ENCODE assay signal across 8 cellular contexts in the genomic region with DNA sequence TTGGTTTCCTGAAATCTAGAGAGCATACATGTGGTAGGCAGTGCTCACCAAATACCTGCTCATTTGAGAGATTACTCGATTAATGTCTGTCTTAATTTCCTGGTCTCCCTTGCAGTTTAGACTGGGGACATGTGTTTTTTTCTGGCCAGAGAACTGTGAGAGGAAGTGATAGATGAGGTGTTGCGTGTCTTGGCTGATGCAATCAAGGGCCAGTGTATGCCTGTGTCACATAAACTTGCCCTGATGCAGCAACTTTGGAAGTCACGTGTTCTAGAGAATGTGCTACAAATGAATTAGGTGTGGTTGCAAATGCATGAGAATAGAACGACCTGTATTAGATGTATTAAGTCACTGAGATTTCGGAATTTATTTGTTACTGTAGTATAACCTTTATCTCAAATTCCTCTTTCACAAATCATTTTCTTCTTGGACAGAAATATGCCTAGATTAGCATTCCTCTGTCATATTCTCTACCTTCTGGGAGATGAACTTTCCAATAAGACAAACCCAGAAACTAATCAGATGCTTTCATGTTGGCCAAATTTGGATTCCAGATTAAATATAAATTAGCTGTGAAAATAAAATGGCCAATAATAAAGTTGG. TPM values are rescaled to one million over a fixed set of nuclear protein-coding genes. Genes with fewer than 3 reads are reported as not detected.
DNase-seq lines count a peak whose midpoint lies in the region; ATAC-seq, FAIRE-seq and TF ChIP-seq lines count a peak whose summit lies in the region.

No MANE protein-coding gene starts in this region.

- H3K4me3 Mint-ChIP-seq in activated naive CD4-positive, alpha-beta T cell treated with anti-CD3 and anti-CD28 coated beads, Interleukin-2, amount 10 ng/mL, durations not matched to agents 7 days and 5 days = no peak overlapping the region
- H3K4me3 Mint-ChIP-seq in osteocyte (ENCODE audit: unreplicated experiment) = no peak overlapping the region

- DNase-seq in A673 (ENCODE audit: low spot score) = no peak
- DNase-seq in HT1080 (ENCODE audit: low read depth) = peak; percentile 86
- peak; percentile 36 for DNase-seq in activated naive CD4-positive, alpha-beta T cell treated with anti-CD3 and anti-CD28 coated beads, Interleukin-2, amount 10 ng/mL, durations not matched to agents 7 days and 5 days
- peak in 1 of 2 donors; percentile 74 for DNase-seq in left lung
- no peak for DNase-seq in NCI-H345 treated with DMSO at 0.1 percent for 48 hours (lab: John Stamatoyannopoulos, UW; ENCODE audit: unreplicated experiment)
- DNase-seq in osteocyte (ENCODE audit: extremely low spot score, unreplicated experiment) = no peak
- DNase-seq in frontal cortex (ENCODE audit: low spot score in 2 of 2) = no peak

- CTCF ChIA-PET in A673 (lab: Charles Lee) = no interaction called here
- CTCF ChIA-PET in activated naive CD4-positive, alpha-beta T cell treated with anti-CD3 and anti-CD28 coated beads, Interleukin-2, amount 10 ng/mL, durations not matched to agents 7 days and 5 days (lab: Charles Lee) = no interaction called here

- H3K4me3 ChIP-seq in A673 (ENCODE audit: low read depth, low read length, poor library complexity, severe bottlenecking) = no peak overlapping the region
- H3K4me3 ChIP-seq in left lung = no peak overlapping the region

- peaks cover 21% of the 10 kb centered on the region for H3K4me1 Mint-ChIP-seq in activated naive CD4-positive, alpha-beta T cell treated with anti-CD3 and anti-CD28 coated beads, Interleukin-2, amount 10 ng/mL, durations not matched to agents 7 days and 5 days
- peaks cover 4% of the 10 kb centered on the region for H3K4me1 Mint-ChIP-seq in osteocyte (ENCODE audit: unreplicated experiment)

- H3K36me3 ChIP-seq in A673 (ENCODE audit: insufficient read depth, low read length, poor library complexity, severe bottlenecking) = no peaks in the 10 kb centered on the region
- H3K36me3 ChIP-seq in left lung = no peaks in the 10 kb centered on the region

- BruUV-seq in A673 (replicated peaks; lab: Mats Ljungman, UMichigan) = no TSS peak

- peaks cover 4% of the 10 kb centered on the region for H3K4me1 ChIP-seq in A673 (ENCODE audit: insufficient read depth, low read length, poor library complexity, severe bottlenecking)
- H3K4me1 ChIP-seq in left lung = peaks cover 12 to 46% of the 10 kb centered on the region in 2 donors

- POLR2A ChIA-PET in A673 (lab: Charles Lee; ENCODE audit: low non-redundant PET) = interaction anchor here (0.8 kb wide), 1 partner anchor 18 kb away, joined by 5 read pairs; no protein-coding TSS in a partner anchor

- no peaks in the 10 kb centered on the region for H3K9me3 ChIP-seq in A673 (ENCODE audit: low read depth, low read length, poor library complexity, severe bottlenecking)
- no peaks in the 10 kb centered on the region for H3K9me3 ChIP-seq in left lung

- H3K9me3 Mint-ChIP-seq in activated naive CD4-positive, alpha-beta T cell treated with anti-CD3 and anti-CD28 coated beads, Interleukin-2, amount 10 ng/mL, durations not matched to agents 7 days and 5 days = no peaks in the 10 kb centered on the region
- peaks cover under 1% of the 10 kb centered on the region for H3K9me3 Mint-ChIP-seq in osteocyte (ENCODE audit: unreplicated experiment)

- H3K27ac Mint-ChIP-seq in activated naive CD4-positive, alpha-beta T cell treated with anti-CD3 and anti-CD28 coated beads, Interleukin-2, amount 10 ng/mL, durations not matched to agents 7 days and 5 days = peak overlapping the region; percentile 43
- no peak overlapping the region for H3K27ac Mint-ChIP-seq in osteocyte (ENCODE audit: unreplicated experiment)

- peaks cover 2% of the 10 kb centered on the region for H3K36me3 Mint-ChIP-seq in activated naive CD4-positive, alpha-beta T cell treated with anti-CD3 and anti-CD28 coated beads, Interleukin-2, amount 10 ng/mL, durations not matched to agents 7 days and 5 days
- no peaks in the 10 kb centered on the region for H3K36me3 Mint-ChIP-seq in osteocyte (ENCODE audit: unreplicated experiment)

- TF ChIP-seq CTCF in A673 (conservative IDR thresholded peaks at IDR 0.05; ENCODE audit: low read depth, low read length) (no peak), left lung (IDR thresholded peaks at IDR 0.05) (no peak), osteocyte (IDR thresholded peaks at IDR 0.05) (no peak)

- ATAC-seq in GM18520 (IDR thresholded peaks at IDR 0.05; ENCODE audit: unreplicated experiment) = peak; percentile 70
- ATAC-seq in left lung = peak; percentile 84

- H3K27me3 ChIP-seq in A673 (replicated peaks; ENCODE audit: insufficient read depth, low read depth, low read length, poor library complexity) (no peaks in the 10 kb centered on the region), left lung (no peaks in the 10 kb centered on the region)

- H3K27ac ChIP-seq in A673 (ENCODE audit: low read depth, low read length, poor library complexity, severe bottlenecking) = peak overlapping the region; percentile 25
- H3K27ac ChIP-seq in left lung = peak overlapping the region in 1 of 2 donors; percentile 87

- peaks cover 3% of the 10 kb centered on the region for H3K27me3 Mint-ChIP-seq in activated naive CD4-positive, alpha-beta T cell treated with anti-CD3 and anti-CD28 coated beads, Interleukin-2, amount 10 ng/mL, durations not matched to agents 7 days and 5 days
- no peaks in the 10 kb centered on the region for H3K27me3 Mint-ChIP-seq in osteocyte (ENCODE audit: unreplicated experiment)

- FAIRE-seq in frontal cortex (lab: Jason Lieb, UNC) = no peak

- intact Hi-C loops in A673 (cut with micrococcal nuclease; ENCODE audit: unreplicated experiment) (no loop called here), left lung (cut with DNase I) (no loop called here)

RNA-seq across cellular contexts. Expression of gene IL1A, which starts 9.9 kb away (rescaled TPM):
- total RNA-seq in A673 (2021) = 5.4 and 6.3 TPM in 2 replicates
- total RNA-seq in HT1080 (2014; rRNA removed; shearing (Covaris generic)) = 0.85 and 1.1 TPM in 2 replicates
- polyA plus RNA-seq in HT1080 (2015; cell fraction: cytosol; rRNA removed) = 12.8 and 15.9 TPM in 2 replicates
- 19.9 and 20.8 TPM in 2 replicates for polyA plus RNA-seq in HT1080 (2015; cell fraction: nucleus; rRNA removed)
- total RNA-seq in left lung = 1 to 10 TPM in 1 of 2 donors, under 1 TPM in 1; 0.50 to 2.0 TPM
- total RNA-seq in osteocyte = not detected in 2 replicates
- 0.41 TPM for total RNA-seq in frontal cortex

RNA-seq across cellular contexts. Expression of gene CKAP2L, which starts 29.8 kb away (rescaled TPM):
- total RNA-seq in A673 (2021) (48.1 and 49.6 TPM in 2 replicates), left lung (1 to 10 TPM; 1.9 to 5.2 TPM), osteocyte (6.3 and 6.5 TPM in 2 replicates), frontal cortex (2.0 TPM)
- total RNA-seq in HT1080 (2014; rRNA removed; shearing (Covaris generic)) = 21.1 and 33.7 TPM in 2 replicates
- 33.5 and 42.7 TPM in 2 replicates for polyA plus RNA-seq in HT1080 (2015; cell fraction: cytosol; rRNA removed)
- polyA plus RNA-seq in HT1080 (2015; cell fraction: nucleus; rRNA removed) = 41.8 and 45.9 TPM in 2 replicates

RNA-seq across cellular contexts. Expression of gene IL1B, which starts 42.3 kb away (rescaled TPM):
- total RNA-seq in A673 (2021) (1.3 and 2.1 TPM in 2 replicates), left lung (10 to 100 TPM in 1 of 2 donors, 1 to 10 TPM in 1; 2.5 to 38.1 TPM), osteocyte (not detected in 2 replicates), frontal cortex (0.41 TPM)
- total RNA-seq in HT1080 (2014; rRNA removed; shearing (Covaris generic)) = 4.1 and 9.5 TPM in 2 replicates
- 86.0 and 107 TPM in 2 replicates for polyA plus RNA-seq in HT1080 (2015; cell fraction: cytosol; rRNA removed)
- 125 and 137 TPM in 2 replicates for polyA plus RNA-seq in HT1080 (2015; cell fraction: nucleus; rRNA removed)

Comparison
In these comparisons a context has a peak if more than half of its experiments do, and no peak if none do; other contexts are left out.
1. DNase-seq: peak in HT1080 (single experiment) and activated naive CD4-positive, alpha-beta T cell treated with anti-CD3 and anti-CD28 coated beads, Interleukin-2, amount 10 ng/mL, durations not matched to agents 7 days and 5 days (single experiment); none in A673 (single experiment), NCI-H345 treated with DMSO at 0.1 percent for 48 hours (single experiment), osteocyte (single experiment) and frontal cortex (0 of 2).